Comparison of ENCODE assay signal across 1 cellular context in the genomic region with DNA sequence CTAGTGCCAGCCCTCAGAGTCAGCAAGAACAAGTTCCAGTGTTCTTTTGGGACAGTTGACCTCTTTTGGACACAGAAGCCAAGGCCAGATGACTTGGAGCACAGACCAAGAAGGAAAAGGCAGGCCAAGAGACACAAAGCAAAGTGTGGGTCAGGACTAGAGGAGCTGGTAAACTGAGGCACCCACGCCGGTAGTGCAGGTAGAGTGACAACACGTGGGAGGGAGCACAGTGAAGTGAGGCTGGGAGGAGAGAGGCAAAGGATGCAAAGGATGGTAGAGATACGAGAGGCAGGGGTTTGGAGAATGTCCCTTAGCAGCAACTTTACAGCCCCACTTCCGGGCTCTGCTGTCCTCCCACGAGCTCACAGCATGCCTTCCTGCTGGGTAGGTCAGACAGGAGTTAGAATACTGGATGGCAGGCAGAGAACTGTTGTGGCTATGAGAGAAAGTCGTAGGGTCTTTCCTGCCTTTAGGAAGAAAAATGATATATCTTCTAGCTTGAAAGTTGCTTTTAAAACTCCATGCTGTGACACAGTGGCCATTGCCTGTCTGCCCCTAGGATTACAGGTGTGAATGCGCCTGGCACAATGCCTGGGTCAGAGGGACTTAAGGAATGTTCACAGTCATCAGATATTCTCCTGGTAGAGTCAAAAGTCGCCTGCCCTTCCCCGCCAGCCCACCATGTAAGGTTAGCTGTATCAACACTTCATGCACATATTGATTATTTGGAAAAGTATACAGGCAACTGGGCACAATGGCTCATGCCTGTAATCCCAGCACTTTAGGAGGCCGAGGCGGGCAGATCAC.
TF ChIP-seq lines count a peak whose summit lies in the region.

No MANE protein-coding gene starts in this region.

TF ChIP-seq in GM23338, 12 proteins besides CTCF, POLR2A, EP300 and RAD21 (continued from another document):
- TF ChIP-seq, protein P1, sequence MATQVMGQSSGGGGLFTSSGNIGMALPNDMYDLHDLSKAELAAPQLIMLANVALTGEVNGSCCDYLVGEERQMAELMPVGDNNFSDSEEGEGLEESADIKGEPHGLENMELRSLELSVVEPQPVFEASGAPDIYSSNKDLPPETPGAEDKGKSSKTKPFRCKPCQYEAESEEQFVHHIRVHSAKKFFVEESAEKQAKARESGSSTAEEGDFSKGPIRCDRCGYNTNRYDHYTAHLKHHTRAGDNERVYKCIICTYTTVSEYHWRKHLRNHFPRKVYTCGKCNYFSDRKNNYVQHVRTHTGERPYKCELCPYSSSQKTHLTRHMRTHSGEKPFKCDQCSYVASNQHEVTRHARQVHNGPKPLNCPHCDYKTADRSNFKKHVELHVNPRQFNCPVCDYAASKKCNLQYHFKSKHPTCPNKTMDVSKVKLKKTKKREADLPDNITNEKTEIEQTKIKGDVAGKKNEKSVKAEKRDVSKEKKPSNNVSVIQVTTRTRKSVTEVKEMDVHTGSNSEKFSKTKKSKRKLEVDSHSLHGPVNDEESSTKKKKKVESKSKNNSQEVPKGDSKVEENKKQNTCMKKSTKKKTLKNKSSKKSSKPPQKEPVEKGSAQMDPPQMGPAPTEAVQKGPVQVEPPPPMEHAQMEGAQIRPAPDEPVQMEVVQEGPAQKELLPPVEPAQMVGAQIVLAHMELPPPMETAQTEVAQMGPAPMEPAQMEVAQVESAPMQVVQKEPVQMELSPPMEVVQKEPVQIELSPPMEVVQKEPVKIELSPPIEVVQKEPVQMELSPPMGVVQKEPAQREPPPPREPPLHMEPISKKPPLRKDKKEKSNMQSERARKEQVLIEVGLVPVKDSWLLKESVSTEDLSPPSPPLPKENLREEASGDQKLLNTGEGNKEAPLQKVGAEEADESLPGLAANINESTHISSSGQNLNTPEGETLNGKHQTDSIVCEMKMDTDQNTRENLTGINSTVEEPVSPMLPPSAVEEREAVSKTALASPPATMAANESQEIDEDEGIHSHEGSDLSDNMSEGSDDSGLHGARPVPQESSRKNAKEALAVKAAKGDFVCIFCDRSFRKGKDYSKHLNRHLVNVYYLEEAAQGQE (IDR thresholded peaks at IDR 0.05; ENCODE audit: unreplicated experiment) = no peak
- TF ChIP-seq JUNB (IDR thresholded peaks at IDR 0.05; ENCODE audit: unreplicated experiment) = no peak
